10 cellular contexts compared by ENCODE assay signal in genomic region chr5:102792705-102793104, GRCh38. TPM values are rescaled to one million over a fixed set of nuclear protein-coding genes. Genes with fewer than 3 reads are reported as not detected.
DNase-seq lines count a peak whose midpoint lies in the region; ATAC-seq, FAIRE-seq and TF ChIP-seq lines count a peak whose summit lies in the region.
"Had no signal": no experiment of that assay in that cellular context is flagged by ENCODE, and none has a peak within 500 bp of the region (broad histone marks: within the 10 kb centered on the region; RNA-seq: fewer than 3 reads in every experiment).

No MANE protein-coding gene starts in this region.

- no peak overlapping the region for H2BK120ac ChIP-seq in mesenchymal stem cell (ENCODE audit: low read depth, low read length)

- peak; percentile 44 for TF ChIP-seq CTCF in DND-41 (IDR thresholded peaks at IDR 0.05; ENCODE audit: borderline replicate concordance, extremely low read depth, low read length, poor library complexity, severe bottlenecking)
- peak; percentile 17; the same call in 1 of the 2 replicates for TF ChIP-seq CTCF in WI38 (IDR thresholded peaks at IDR 0.05; ENCODE audit: low read depth, low read length)
- peak; percentile 36 for TF ChIP-seq CTCF in HepG2 (CRISPR knock-in tag; IDR thresholded peaks at IDR 0.05)

- POLR2A ChIA-PET in HepG2 (lab: Yijun Ruan, JAX) = no interaction called here

- no peak overlapping the region for H4K8ac ChIP-seq in mesenchymal stem cell (ENCODE audit: low read length)

- no peak overlapping the region for H2BK12ac ChIP-seq in mesenchymal stem cell (ENCODE audit: low read length in 2 of 2)

- in situ Hi-C loops in HepG2 (cut with HindIII; ENCODE audit: extremely low pct_ligation_motif_present, low pct_unique_long_range_greater_than_20kb) = no loop called here

- H3K4me1 ChIP-seq in DND-41 (ENCODE audit: insufficient read depth, low read length) = peaks cover 22% of the 10 kb centered on the region
- peaks cover 48% of the 10 kb centered on the region for H3K4me1 ChIP-seq in HepG2 (ENCODE audit: insufficient read depth, low read length)
- H3K4me1 ChIP-seq in mesenchymal stem cell (ENCODE audit: control insufficient read depth, insufficient read depth, low read depth, low read length) = peaks cover 4% of the 10 kb centered on the region

- no peak for TF ChIP-seq RAD21 in HepG2 (CRISPR knock-in tag; IDR thresholded peaks at IDR 0.05)

- H3K18ac ChIP-seq in mesenchymal stem cell (ENCODE audit: low read depth in 1 of 2, low read length in 2 of 2) = no peak overlapping the region

- H3K79me1 ChIP-seq in mesenchymal stem cell (replicated peaks; ENCODE audit: low read length, poor library complexity, severe bottlenecking) = peaks cover 15% of the 10 kb centered on the region

- H3K79me2 ChIP-seq in DND-41 (ENCODE audit: insufficient read depth, low read length) (no peaks in the 10 kb centered on the region), HepG2 (ENCODE audit: insufficient read depth, low read length) (no peaks in the 10 kb centered on the region)

- H3K27me3 ChIP-seq in DND-41 (ENCODE audit: insufficient read depth, low read length, poor library complexity) = no peaks in the 10 kb centered on the region
- no peaks in the 10 kb centered on the region for H3K27me3 ChIP-seq in HepG2 (ENCODE audit: control insufficient read depth in 1 of 2, insufficient read depth in 2 of 2, low read length in 2 of 2)
- H3K27me3 ChIP-seq in mesenchymal stem cell (ENCODE audit: control insufficient read depth in 1 of 2, insufficient read depth in 1 of 2, low read length in 2 of 2) = no peaks in the 10 kb centered on the region
- H3K27me3 ChIP-seq: thyroid gland had no signal

- H3K4me2 ChIP-seq in DND-41 (ENCODE audit: insufficient read depth, low read length) = no peak overlapping the region
- no peak overlapping the region for H3K4me2 ChIP-seq in HepG2 (ENCODE audit: low read depth, low read length)
- H3K4me2 ChIP-seq in mesenchymal stem cell (ENCODE audit: low read length, poor library complexity, severe bottlenecking) = no peak overlapping the region

- H3K4ac ChIP-seq in mesenchymal stem cell (ENCODE audit: low read depth in 1 of 2, low read length in 2 of 2) = no peak overlapping the region

- FAIRE-seq in HepG2 (lab: Jason Lieb, UNC) = no peak

- no TSS peak for BruUV-seq in HepG2 (replicated peaks; lab: Mats Ljungman, UMichigan)

- CTCF ChIA-PET in HepG2 (lab: Yijun Ruan, JAX; ENCODE audit: low intra/inter-chr PET ratio, low total read pairs) = no interaction called here

- no peak for TF ChIP-seq POLR2A in HepG2 (IDR thresholded peaks at IDR 0.05; ENCODE audit: insufficient read depth in 1 of 2, low read depth in 2 of 2, low read length in 2 of 2)

- peak; percentile 53; the same call in 2 of the 3 replicates for ATAC-seq in DND-41 (ENCODE audit: insufficient read depth, low read depth)
- ATAC-seq in HepG2 = no peak

- no peak overlapping the region for H4K91ac ChIP-seq in mesenchymal stem cell (ENCODE audit: low read length)

- no peaks in the 10 kb centered on the region for H3K9me3 ChIP-seq in DND-41 (ENCODE audit: insufficient read depth, low read length, severe bottlenecking)
- no peaks in the 10 kb centered on the region for H3K9me3 ChIP-seq in HepG2 (ENCODE audit: low read length)
- no peaks in the 10 kb centered on the region for H3K9me3 ChIP-seq in mesenchymal stem cell (ENCODE audit: control insufficient read depth, low read length)
- H3K9me3 ChIP-seq: thyroid gland had no signal

- H2AK5ac ChIP-seq in mesenchymal stem cell (ENCODE audit: low read length, severe bottlenecking) = no peak overlapping the region

- H3K9ac ChIP-seq in DND-41 (ENCODE audit: low read depth, low read length) = no peak overlapping the region
- H3K9ac ChIP-seq in HepG2 (ENCODE audit: insufficient read depth, low read depth, low read length) = no peak overlapping the region
- no peak overlapping the region for H3K9ac ChIP-seq in mesenchymal stem cell (ENCODE audit: low read length)

- H3K27ac ChIP-seq in DND-41 (ENCODE audit: low read length) (no peak overlapping the region), HepG2 (ENCODE audit: extremely low read length, insufficient read depth, low read length) (no peak overlapping the region), mesenchymal stem cell (ENCODE audit: low read length, poor library complexity, severe bottlenecking) (no peak overlapping the region)
- H3K27ac ChIP-seq: thyroid gland had no signal

- intact Hi-C loops in HepG2 (cut with micrococcal nuclease; ENCODE audit: unreplicated experiment) = loop anchor here (10.0 kb wide), 1 partner anchor 208 kb away; no protein-coding TSS in a partner anchor

- H3K36me3 ChIP-seq in DND-41 (ENCODE audit: insufficient read depth, low read length) (no peaks in the 10 kb centered on the region), HepG2 (replicated peaks in 1 of 2; ENCODE audit: control insufficient read depth in 1 of 2, insufficient read depth in 2 of 2, low read length in 2 of 2) (no peaks in the 10 kb centered on the region), mesenchymal stem cell (ENCODE audit: control insufficient read depth in 1 of 2, insufficient read depth in 2 of 2, low read depth in 1 of 2, low read length in 2 of 2) (peaks cover 0 to 3% of the 10 kb centered on the region in 2 experiments)
- H3K36me3 ChIP-seq: thyroid gland had no signal

- 61% methylated on average over 1 of the region's 1 CpG for WGBS in HepG2 (ENCODE audit: low lambda C conversion rate)
- no CpG with 5 or more reads among the region's 1 CpG for WGBS in mesenchymal stem cell

- H2BK5ac ChIP-seq in mesenchymal stem cell (ENCODE audit: low read depth, low read length, poor library complexity, severe bottlenecking) = no peak overlapping the region

- no peak overlapping the region for H2BK15ac ChIP-seq in mesenchymal stem cell (ENCODE audit: low read depth, poor library complexity, severe bottlenecking)

- H4K20me1 ChIP-seq in DND-41 (ENCODE audit: insufficient read depth, low read length) = no peaks in the 10 kb centered on the region
- H4K20me1 ChIP-seq in HepG2 (ENCODE audit: insufficient read depth, low read length) = no peaks in the 10 kb centered on the region

- H3K14ac ChIP-seq in mesenchymal stem cell (ENCODE audit: low read length in 2 of 2) = no peak overlapping the region

- H2AFZ ChIP-seq in DND-41 (ENCODE audit: low read depth, low read length) (no peak overlapping the region), HepG2 (ENCODE audit: low read length) (no peak overlapping the region), mesenchymal stem cell (ENCODE audit: low read depth, low read length) (no peak overlapping the region)

- no peak overlapping the region for H3K4me3 ChIP-seq in DND-41 (ENCODE audit: low read depth in 1 of 2, low read length in 2 of 2)
- H3K4me3 ChIP-seq in Jurkat, Clone E6-1 (ENCODE audit: low read length) = no peak overlapping the region
- no peak overlapping the region for H3K4me3 ChIP-seq in WI38 (ENCODE audit: low read depth, low read length)
- no peak overlapping the region for H3K4me3 ChIP-seq in HepG2 (replicated peaks in 1 of 3; ENCODE audit: insufficient read depth in 1 of 3, low read depth in 2 of 3, low read length in 3 of 3)
- no peak overlapping the region for H3K4me3 ChIP-seq in mesenchymal stem cell (ENCODE audit: insufficient read depth in 1 of 2, low read depth in 1 of 2, low read length in 2 of 2)
- H3K4me3 ChIP-seq: thyroid gland had no signal

- TF ChIP-seq EP300 in HepG2 (IDR thresholded peaks at IDR 0.05; ENCODE audit: low read depth in 2 of 2, low read length in 2 of 2) (no peak), HepG2 (CRISPR knock-in tag; IDR thresholded peaks at IDR 0.05; ENCODE audit: borderline replicate concordance) (no peak)

- DNase-seq in DND-41 (no peak), HepG2 (ENCODE audit: low spot score) (peak; percentile 12), NCI-H774 (lab: John Stamatoyannopoulos, UW) (no peak), mesenchymal stem cell (no peak), HPDE6-E6E7 (ENCODE audit: extremely low spot score) (no peak)
- peak; percentile 33 for DNase-seq in Jurkat, Clone E6-1 (ENCODE audit: low read depth, low spot score)
- DNase-seq in activated CD8-positive, alpha-beta memory T cell treated with anti-CD3 and anti-CD28 coated beads, Interleukin-2, amount 50 U/mL, for 48 hours = no peak
- DNase-seq: Right ventricle myocardium superior, thyroid gland had no signal

- H3K23ac ChIP-seq in mesenchymal stem cell (ENCODE audit: low read length in 2 of 2) = no peak overlapping the region

TF ChIP-seq in HepG2, 621 proteins besides CTCF, POLR2A, EP300 and RAD21:
- no peak for TF ChIP-seq TGIF2 (CRISPR knock-in tag; IDR thresholded peaks at IDR 0.05)
- TF ChIP-seq ZNF337 (CRISPR knock-in tag; IDR thresholded peaks at IDR 0.05; ENCODE audit: borderline replicate concordance, low read depth) = no peak
- no peak for TF ChIP-seq MTF2 (CRISPR knock-in tag; IDR thresholded peaks at IDR 0.05; ENCODE audit: borderline replicate concordance)

RNA-seq across cellular contexts. Expression of gene PAM, which starts 37.6 kb away (rescaled TPM):
- 21.9 TPM for polyA plus RNA-seq in Jurkat, Clone E6-1 (2012; ENCODE audit: insufficient read depth, insufficient read length)
- 14.5 and 20.2 TPM in 2 replicates for total RNA-seq in HepG2 (2016; rRNA removed; fragmentation: Illumina TruSeq; extraction: Trizol)
- total RNA-seq in HepG2 (2016; cell fraction: cytosol; rRNA removed; fragmentation: Illumina TruSeq; extraction: Trizol; ENCODE audit: low read depth) = 2.9 and 4.1 TPM in 2 replicates
- total RNA-seq in HepG2 (2016; cell fraction: insoluble cytoplasmic fraction; rRNA removed; fragmentation: Illumina TruSeq; extraction: Trizol) = 15.9 and 21.2 TPM in 2 replicates
- total RNA-seq in HepG2 (2016; cell fraction: membrane; rRNA removed; fragmentation: Illumina TruSeq; extraction: Trizol) = 11.0 and 12.0 TPM in 2 replicates
- total RNA-seq in HepG2 (2016; cell fraction: nucleus; rRNA removed; fragmentation: Illumina TruSeq; extraction: Trizol) = 26.2 and 31.9 TPM in 2 replicates
- 65.9 and 79.1 TPM in 2 replicates for polyA plus RNA-seq in HepG2 (2011; rRNA removed)
- 32.9 and 50.9 TPM in 2 replicates for polyA plus RNA-seq in HepG2 (2011; cell fraction: cytosol; rRNA removed)
- 21.8 and 24.3 TPM in 2 replicates for polyA plus RNA-seq in HepG2 (2011; cell fraction: nucleus; rRNA removed)
- polyA plus RNA-seq in HepG2 (2012) = 45.1 and 59.9 TPM in 2 replicates
- polyA plus RNA-seq in HepG2 (2016; cell fraction: cytosol; fragmentation: Illumina TruSeq; extraction: Trizol; ENCODE audit: low read depth) = 2.9 TPM in 2 replicates
- 13.7 and 15.8 TPM in 2 replicates for polyA plus RNA-seq in HepG2 (2016; cell fraction: insoluble cytoplasmic fraction; fragmentation: Illumina TruSeq; extraction: Trizol; ENCODE audit: low read depth)
- 7.8 and 9.1 TPM in 2 replicates for polyA plus RNA-seq in HepG2 (2016; cell fraction: membrane; fragmentation: Illumina TruSeq; extraction: Trizol; ENCODE audit: low read depth)
- 28.2 and 31.3 TPM in 2 replicates for polyA plus RNA-seq in HepG2 (2016; cell fraction: nucleus; fragmentation: Illumina TruSeq; extraction: Trizol; ENCODE audit: insufficient read depth, low read depth)
- 90.8 and 98.2 TPM in 2 replicates for polyA minus RNA-seq in HepG2 (2011; rRNA and poly(A)+ RNA removed; ENCODE audit: low replicate concordance)
- 38.8 and 52.7 TPM in 2 replicates for polyA minus RNA-seq in HepG2 (2011; cell fraction: cytosol; rRNA and poly(A)+ RNA removed)
- 80.4 and 84.7 TPM in 2 replicates for polyA minus RNA-seq in HepG2 (2011; cell fraction: nucleus; rRNA and poly(A)+ RNA removed)
- 253 TPM for polyA plus RNA-seq in mesenchymal stem cell (2013, experiment 1 of 2)
- polyA plus RNA-seq in mesenchymal stem cell (2013, experiment 2 of 2) = 279 TPM

Comparison
In these comparisons a context has a peak if more than half of its experiments do, and no peak if none do; other contexts are left out.
1. DNase-seq: peak in Jurkat, Clone E6-1 (single experiment) and HepG2 (single experiment); none in DND-41 (single experiment), NCI-H774 (single experiment), mesenchymal stem cell (single experiment), HPDE6-E6E7 (single experiment) and activated CD8-positive, alpha-beta memory T cell treated with anti-CD3 and anti-CD28 coated beads, Interleukin-2, amount 50 U/mL, for 48 hours (single experiment).
2. Peak in every context shown above with its lines, with median percentiles within 50 percentile points of each other: CTCF ChIP-seq.